8 cellular contexts compared by ENCODE assay signal in the genomic region with DNA sequence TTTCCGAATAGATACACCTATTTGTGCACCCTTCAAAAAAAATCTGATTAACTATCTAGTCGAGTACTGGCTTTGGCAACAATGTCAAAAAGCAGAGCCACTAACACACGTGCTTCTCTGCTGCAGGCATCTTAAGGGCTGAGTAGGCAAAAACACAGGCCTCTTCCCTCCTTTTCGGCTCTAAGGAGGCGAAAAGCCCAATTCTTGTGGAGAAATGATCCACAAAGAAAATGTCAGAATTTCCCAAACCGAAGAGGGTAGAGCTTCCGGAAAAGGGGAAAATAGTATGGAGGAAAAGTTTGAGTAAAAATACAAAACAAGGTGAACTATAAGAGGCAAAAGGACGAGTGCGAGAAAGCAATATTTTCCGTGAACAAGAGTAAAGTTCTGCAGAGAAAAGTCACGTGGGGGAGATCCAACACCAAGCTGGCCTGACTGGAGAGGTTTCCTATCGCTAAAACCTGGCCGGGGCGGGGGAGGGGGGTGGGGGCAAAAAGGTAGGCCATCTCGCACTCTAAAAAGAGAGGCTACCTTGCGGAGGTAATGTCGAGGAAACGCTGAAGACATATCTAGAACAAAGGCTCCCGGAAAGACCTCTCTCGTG. TPM values are rescaled to one million over a fixed set of nuclear protein-coding genes. Genes with fewer than 3 reads are reported as not detected.
A peak's percentile ranks its signal among the peaks of the same experiment; 100 is the strongest.
DNase-seq lines count a peak whose midpoint lies in the region; ATAC-seq and TF ChIP-seq lines count a peak whose summit lies in the region.

No MANE protein-coding gene starts in this region.

- under 1% methylated on average over 20 of the region's 20 CpGs for WGBS in HUES64
- 0 to 1% (median 1%) methylated on average over 20 of the region's 20 CpGs for WGBS in ovary, 3 donors

- H3K4me1 ChIP-seq in CD8-positive, alpha-beta memory T cell (ENCODE audit: insufficient read depth, low read length) = peaks cover 25% of the 10 kb centered on the region
- H3K4me1 ChIP-seq in HUES64 (ENCODE audit: insufficient read depth, low read length) (peaks cover 8% of the 10 kb centered on the region), ovary (ENCODE audit: insufficient read depth) (peaks cover 3% of the 10 kb centered on the region)

- no peak for TF ChIP-seq POLR2A in ovary (IDR thresholded peaks at IDR 0.05)

- H3K27me3 Mint-ChIP-seq in CD8-positive, alpha-beta memory T cell = peaks cover 2 to 21% of the 10 kb centered on the region in 2 donors
- H3K27me3 Mint-ChIP-seq in activated CD4-positive, alpha-beta T cell treated with anti-CD3 and anti-CD28 coated beads, Interleukin-2, amount 10 ng/mL, durations not matched to agents 24 days and 14 days = peaks cover 14% of the 10 kb centered on the region

- POLR2A ChIA-PET in CD8-positive, alpha-beta memory T cell (lab: Charles Lee) = interaction anchor here (1.1 to 1.7 kb wide), 5 partner anchors 8 to 875 kb away, joined by 3 to 8 read pairs (median 5); a partner anchor contains a TSS

- TF ChIP-seq CTCF in foreskin fibroblast (IDR thresholded peaks at IDR 0.05; ENCODE audit: low read depth, low read length) (no peak), ovary (IDR thresholded peaks at IDR 0.05) (no peak), GM10266 (IDR thresholded peaks at IDR 0.05; ENCODE audit: control insufficient read depth, insufficient read depth, low read depth, missing control alignments) (no peak)

- H3K27me3 ChIP-seq in CD8-positive, alpha-beta memory T cell (ENCODE audit: insufficient read depth, low read length, poor library complexity, severe bottlenecking) = no peaks in the 10 kb centered on the region
- H3K27me3 ChIP-seq in HUES64 (ENCODE audit: insufficient read depth, low read length) = peaks cover 35% of the 10 kb centered on the region
- H3K27me3 ChIP-seq in ovary = no peaks in the 10 kb centered on the region

- H3K4me3 Mint-ChIP-seq in CD8-positive, alpha-beta memory T cell = peak overlapping the region; percentile 90 to 99 (median 96)
- H3K4me3 Mint-ChIP-seq in activated CD4-positive, alpha-beta T cell treated with anti-CD3 and anti-CD28 coated beads, Interleukin-2, amount 10 ng/mL, durations not matched to agents 24 days and 14 days = peak overlapping the region; percentile 100

- peak; percentile 12 for ATAC-seq in GM19035 (IDR thresholded peaks at IDR 0.05; ENCODE audit: unreplicated experiment)

- H3K4me1 Mint-ChIP-seq in CD8-positive, alpha-beta memory T cell = peaks cover 33 to 52% (median 50%) of the 10 kb centered on the region in 3 donors
- peaks cover 20% of the 10 kb centered on the region for H3K4me1 Mint-ChIP-seq in activated CD4-positive, alpha-beta T cell treated with anti-CD3 and anti-CD28 coated beads, Interleukin-2, amount 10 ng/mL, durations not matched to agents 24 days and 14 days

- TF ChIP-seq EP300 in ovary (IDR thresholded peaks at IDR 0.05) = no peak

- peaks cover 0 to 7% (median 0%) of the 10 kb centered on the region in 5 donors for H3K9me3 Mint-ChIP-seq in CD8-positive, alpha-beta memory T cell
- H3K9me3 Mint-ChIP-seq in activated CD4-positive, alpha-beta T cell treated with anti-CD3 and anti-CD28 coated beads, Interleukin-2, amount 10 ng/mL, durations not matched to agents 24 days and 14 days = peaks cover 7% of the 10 kb centered on the region

- peak in 1 of 5 donors; percentile 6 for DNase-seq in CD8-positive, alpha-beta memory T cell
- peak; percentile 67 for DNase-seq in activated CD4-positive, alpha-beta T cell treated with anti-CD3 and anti-CD28 coated beads, Interleukin-2, amount 10 ng/mL, durations not matched to agents 24 days and 14 days
- peak in 1 of 2 donors; percentile 12 for DNase-seq in foreskin fibroblast
- no peak for DNase-seq in ovary
- no peak for DNase-seq in GM10266 (ENCODE audit: extremely low spot score)
- DNase-seq in HK-2 (ENCODE audit: unreplicated experiment) = no peak

- intact Hi-C loops in activated CD4-positive, alpha-beta T cell treated with anti-CD3 and anti-CD28 coated beads, Interleukin-2, amount 10 ng/mL, durations not matched to agents 24 days and 14 days (cut with micrococcal nuclease) = loop anchor here (2.0 to 10.0 kb wide), 3 partner anchors 669 to 1205 kb away; a partner anchor contains a TSS
- intact Hi-C loops in ovary (cut with DNase I) = no loop called here

- H3K36me3 Mint-ChIP-seq in CD8-positive, alpha-beta memory T cell = peaks cover 6 to 41% (median 18%) of the 10 kb centered on the region in 3 donors
- peaks cover 34% of the 10 kb centered on the region for H3K36me3 Mint-ChIP-seq in activated CD4-positive, alpha-beta T cell treated with anti-CD3 and anti-CD28 coated beads, Interleukin-2, amount 10 ng/mL, durations not matched to agents 24 days and 14 days (ENCODE audit: low read depth)

- peak overlapping the region; percentile 97 to 100 (median 98) for H3K27ac Mint-ChIP-seq in CD8-positive, alpha-beta memory T cell
- H3K27ac Mint-ChIP-seq in activated CD4-positive, alpha-beta T cell treated with anti-CD3 and anti-CD28 coated beads, Interleukin-2, amount 10 ng/mL, durations not matched to agents 24 days and 14 days = peak overlapping the region; percentile 99

- H3K27ac ChIP-seq in CD8-positive, alpha-beta memory T cell (ENCODE audit: low read depth, low read length) = peak overlapping the region; percentile 96
- H3K27ac ChIP-seq in HUES64 (ENCODE audit: low read depth, low read length) (peak overlapping the region; percentile 92), ovary (peak overlapping the region; percentile 48 to 84)

- peak overlapping the region; percentile 96 for H3K9ac ChIP-seq in HUES64 (ENCODE audit: low read depth, low read length)

- H3K4me3 ChIP-seq in CD8-positive, alpha-beta memory T cell (ENCODE audit: low read length) = peak overlapping the region; percentile 86
- H3K4me3 ChIP-seq in HUES64 (ENCODE audit: low read length) (peak overlapping the region; percentile 90), foreskin fibroblast (ENCODE audit: low read depth in 1 of 2, low read length in 2 of 2) (peak overlapping the region; percentile 79 to 98), ovary (peak overlapping the region; percentile 94)

- CTCF ChIA-PET in CD8-positive, alpha-beta memory T cell (lab: Charles Lee) = interaction anchor here (0.7 to 1.6 kb wide), 7 partner anchors 8 to 928 kb away, joined by 3 to 6 read pairs (median 4); a partner anchor contains a TSS

- H3K36me3 ChIP-seq in CD8-positive, alpha-beta memory T cell (ENCODE audit: insufficient read depth, low read length) = peaks cover 14% of the 10 kb centered on the region
- H3K36me3 ChIP-seq in HUES64 (ENCODE audit: insufficient read depth, low read length) = peaks cover 38% of the 10 kb centered on the region
- no peaks in the 10 kb centered on the region for H3K36me3 ChIP-seq in ovary

- H3K9me3 ChIP-seq in CD8-positive, alpha-beta memory T cell (ENCODE audit: low read length) = no peaks in the 10 kb centered on the region
- H3K9me3 ChIP-seq in HUES64 (ENCODE audit: insufficient read depth, low read depth, low read length) (no peaks in the 10 kb centered on the region; the same call in 1 of the 2 replicates), ovary (no peaks in the 10 kb centered on the region)

RNA-seq across cellular contexts. Expression of a gene that starts 0.6 kb away (rescaled TPM):
- 10 to 100 TPM; 98.6 to 99.5 TPM for total RNA-seq in CD8-positive, alpha-beta memory T cell
- polyA plus RNA-seq in CD8-positive, alpha-beta memory T cell = 44.7 TPM
- polyA plus RNA-seq in HUES64 (2013, experiment 1 of 2) = 77.7 TPM
- polyA plus RNA-seq in HUES64 (2013, experiment 2 of 2) = 74.1 TPM
- total RNA-seq in activated CD4-positive, alpha-beta T cell treated with anti-CD3 and anti-CD28 coated beads, Interleukin-2, amount 10 ng/mL, durations not matched to agents 24 days and 14 days = 150 and 154 TPM in 2 replicates
- 100 to 1,000 TPM in 1 of 7 donors, 10 to 100 TPM in 6; 69.6 to 109 (median 89.8) TPM for total RNA-seq in ovary
- 10 to 100 TPM; 53.4 to 84.7 TPM for polyA plus RNA-seq in ovary

RNA-seq across cellular contexts. Expression of a gene that starts 32.7 kb away (rescaled TPM):
- total RNA-seq in CD8-positive, alpha-beta memory T cell = not detected
- polyA plus RNA-seq in CD8-positive, alpha-beta memory T cell = not detected
- 0.10 TPM for polyA plus RNA-seq in HUES64 (2013, experiment 1 of 2)
- 0.06 TPM for polyA plus RNA-seq in HUES64 (2013, experiment 2 of 2)
- 0.26 and 0.62 TPM in 2 replicates for total RNA-seq in activated CD4-positive, alpha-beta T cell treated with anti-CD3 and anti-CD28 coated beads, Interleukin-2, amount 10 ng/mL, durations not matched to agents 24 days and 14 days
- total RNA-seq in ovary = 1 to 10 TPM in 5 of 7 donors, under 1 TPM in 2; 0.86 to 7.8 (median 3.5) TPM
- polyA plus RNA-seq in ovary = 1 to 10 TPM; 1.3 to 8.9 TPM
